Comparison of ENCODE assay signal across 13 cellular contexts in the genomic region with DNA sequence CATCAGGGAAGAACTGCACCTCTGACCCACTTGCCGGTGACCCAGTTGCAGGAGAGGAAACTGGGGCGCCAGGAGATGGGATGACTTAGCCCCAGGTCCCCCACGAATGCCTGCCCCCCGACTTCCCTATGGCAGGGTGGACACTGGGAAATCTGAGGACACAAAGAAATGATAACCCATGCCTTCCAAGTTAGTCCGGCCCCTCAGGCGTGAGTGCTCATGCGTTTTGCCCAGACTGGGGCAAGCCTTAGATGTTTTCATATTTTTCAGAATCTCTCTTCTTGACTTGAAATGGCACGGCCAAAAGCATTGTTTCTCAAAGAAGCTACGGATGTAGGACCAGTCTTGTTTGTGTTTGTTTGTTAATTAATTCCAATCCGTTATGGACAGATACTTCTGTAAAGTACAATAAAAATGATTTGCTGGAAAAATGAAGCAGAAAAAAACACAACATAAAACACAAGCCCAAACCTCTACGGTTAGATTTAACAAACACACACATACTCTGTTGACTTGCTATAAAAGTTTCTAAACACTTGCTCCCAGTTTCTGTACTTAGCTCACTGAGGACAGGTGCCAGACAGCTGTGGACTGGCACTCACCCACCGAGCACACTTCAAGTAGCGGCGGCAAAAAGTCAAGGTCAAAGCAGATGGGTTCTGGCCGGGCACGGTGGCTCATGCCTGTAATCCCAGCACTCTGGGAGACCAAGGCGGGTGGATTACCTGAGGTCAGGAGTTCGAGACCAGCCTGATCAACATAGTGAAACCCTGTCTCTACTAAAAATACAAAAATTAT.
DNase-seq lines count a peak whose midpoint lies in the region; ATAC-seq and TF ChIP-seq lines count a peak whose summit lies in the region.
"Had no signal": no experiment of that assay in that cellular context is flagged by ENCODE, and none has a peak within 500 bp of the region (broad histone marks: within the 10 kb centered on the region; RNA-seq: fewer than 3 reads in every experiment).

No MANE protein-coding gene starts in this region.

- in situ Hi-C loops in G401 (cut with HindIII; ENCODE audit: low sequenced_read_pairs) = no loop called here

- peaks cover 2% of the 10 kb centered on the region for H3K27me3 ChIP-seq in rectal smooth muscle tissue (ENCODE audit: control insufficient read depth, insufficient read depth, low read length)

- H3K36me3 ChIP-seq in rectal smooth muscle tissue (ENCODE audit: control insufficient read depth, insufficient read depth, low read length) = no peaks in the 10 kb centered on the region

- POLR2A ChIA-PET in RWPE1 (lab: Yijun Ruan, JAX; ENCODE audit: low non-redundant PET) = no interaction called here

- DNase-seq in RWPE1 (ENCODE audit: low spot score) = no peak
- DNase-seq in fibroblast of villous mesenchyme (ENCODE audit: low read depth) = peak; percentile 37
- DNase-seq in NCI-H146 treated with DMSO at 0.1 percent for 48 hours (lab: John Stamatoyannopoulos, UW; ENCODE audit: unreplicated experiment) = no peak
- no peak for DNase-seq in NCI-H748 (lab: John Stamatoyannopoulos, UW; ENCODE audit: unreplicated experiment)
- DNase-seq in G401 (ENCODE audit: low spot score) = no peak
- DNase-seq: activated CD4-positive, alpha-beta T cell treated with anti-CD3 and anti-CD28 coated beads, Interleukin-2, amount 50 U/mL, for 48 hours; activated effector memory CD4-positive, alpha-beta T cell treated with anti-CD3 and anti-CD28 coated beads, Interleukin-2, amount 50 U/mL, for 16 hours; DND-41; natural killer cell; T-helper 2 cell had no signal

- no peak overlapping the region for H3K4me3 ChIP-seq in fibroblast of villous mesenchyme (ENCODE audit: low read depth, low read length)
- H3K4me3 ChIP-seq in rectal smooth muscle tissue (ENCODE audit: low read length) = no peak overlapping the region

- CTCF ChIA-PET in RWPE1 (lab: Yijun Ruan, JAX) = no interaction called here

- H3K27ac ChIP-seq in C4-2B (peak overlapping the region; percentile 2; the same call in 1 of the 2 replicates), RWPE1 (peak overlapping the region; percentile 80), rectal smooth muscle tissue (ENCODE audit: low read depth, low read length) (peak overlapping the region; percentile 38)

- H3K9ac ChIP-seq in rectal smooth muscle tissue (ENCODE audit: low read length) = no peak overlapping the region

- no peak for TF ChIP-seq CTCF in C4-2B (conservative IDR thresholded peaks at IDR 0.05)
- no peak for TF ChIP-seq CTCF in RWPE1 (conservative IDR thresholded peaks at IDR 0.05; ENCODE audit: low read depth)
- TF ChIP-seq CTCF in fibroblast of villous mesenchyme (IDR thresholded peaks at IDR 0.05; ENCODE audit: insufficient read depth, low read depth, low read length) = no peak

- ATAC-seq in GM18517 (IDR thresholded peaks at IDR 0.05; ENCODE audit: unreplicated experiment) = no peak
- ATAC-seq: natural killer cell had no signal

- H3K4me1 ChIP-seq in rectal smooth muscle tissue (ENCODE audit: control insufficient read depth, insufficient read depth, low read length) = peaks cover 5% of the 10 kb centered on the region

Comparison
In these comparisons a context has a peak if more than half of its experiments do, and no peak if none do; other contexts are left out.
1. H3K27ac ChIP-seq: peak in every context shown above with its lines; median percentile 80 in RWPE1; 38 in rectal smooth muscle tissue; 2 in C4-2B.